18 cellular contexts compared by ENCODE assay signal in genomic region chr19:807627-808175, GRCh38. TPM values are rescaled to one million over a fixed set of nuclear protein-coding genes. Genes with fewer than 3 reads are reported as not detected.
DNase-seq lines count a peak whose midpoint lies in the region; ATAC-seq and TF ChIP-seq lines count a peak whose summit lies in the region.
"Had no signal": no experiment of that assay in that cellular context is flagged by ENCODE, and none has a peak within 500 bp of the region (broad histone marks: within the 10 kb centered on the region; RNA-seq: fewer than 3 reads in every experiment).

No MANE protein-coding gene starts in this region.

- no peaks in the 10 kb centered on the region for H3K27me3 Mint-ChIP-seq in activated T-cell treated with anti-CD3 and anti-CD28 coated beads, Interleukin-2, amount 50 U/mL, for 72 hours (ENCODE audit: low read depth)
- H3K27me3 Mint-ChIP-seq in T-cell: no peaks in the 10 kb centered on the region
- peaks cover 27% of the 10 kb centered on the region for H3K27me3 Mint-ChIP-seq in glutamatergic neuron (ENCODE audit: unreplicated experiment)
- H3K27me3 Mint-ChIP-seq in stimulated activated naive B cell treated with anti-CD40 and anti-IgM and Interleukin-4, amounts not matched to agents 10 μg/mL and 1 μg/mL and 100 μg/mL, for 72 hours: no peaks in the 10 kb centered on the region
- H3K27me3 Mint-ChIP-seq: CD4-positive, alpha-beta memory T cell; stimulated activated naive CD8-positive, alpha-beta T cell treated with anti-CD3 and anti-CD28 coated beads, Interleukin-15, Interleukin-2, amounts not matched to agents 100 ng/mL and 50 ng/mL, for 24 hours had no signal

- H3K4me3 ChIP-seq in colonic mucosa: no peak overlapping the region
- H3K4me3 ChIP-seq: breast epithelium, MG63 had no signal

- H3K9me3 ChIP-seq in colonic mucosa: no peaks in the 10 kb centered on the region
- H3K9me3 ChIP-seq: breast epithelium, MG63 had no signal

- H3K4me3 Mint-ChIP-seq in activated T-cell treated with anti-CD3 and anti-CD28 coated beads, Interleukin-2, amount 50 U/mL, for 72 hours: no peak overlapping the region
- H3K4me3 Mint-ChIP-seq in T-cell (peak overlapping the region in 1 of 3 donors; percentile 10), glutamatergic neuron (ENCODE audit: unreplicated experiment) (peak overlapping the region; percentile 63)
- H3K4me3 Mint-ChIP-seq in stimulated activated naive B cell treated with anti-CD40 and anti-IgM and Interleukin-4, amounts not matched to agents 10 μg/mL and 1 μg/mL and 100 μg/mL, for 72 hours: peak overlapping the region in 1 of 2 donors; percentile 29
- H3K4me3 Mint-ChIP-seq: stimulated activated naive CD8-positive, alpha-beta T cell treated with anti-CD3 and anti-CD28 coated beads, Interleukin-15, Interleukin-2, amounts not matched to agents 100 ng/mL and 50 ng/mL, for 24 hours; T-helper 1 cell treated with Interleukin-12 subunit alpha and Interleukin-12 subunit beta and Interleukin-4 antibody, amounts not matched to agents 30 μg/mL and 1 μg/mL, for 36 hours had no signal

- no peaks in the 10 kb centered on the region for H3K27me3 ChIP-seq in colonic mucosa
- H3K27me3 ChIP-seq: breast epithelium, MG63 had no signal

- no peak for DNase-seq in activated T-cell treated with anti-CD3 and anti-CD28 coated beads, Interleukin-2, amount 50 U/mL, for 72 hours
- DNase-seq in activated T-cell treated with anti-CD3 and anti-CD28 coated beads for 4 hours (no peak), T-cell (no peak), glutamatergic neuron (no peak), colonic mucosa (no peak)
- no peak for DNase-seq in stimulated activated naive B cell treated with anti-CD40 and anti-IgM and Interleukin-4, amounts not matched to agents 10 μg/mL and 1 μg/mL and 100 μg/mL, for 72 hours
- DNase-seq: CD4-positive, alpha-beta memory T cell; MG63; stimulated activated CD4-positive, alpha-beta T cell treated with anti-CD3 and anti-CD28 coated beads, Interleukin-15, amount 100 ng/mL, for 24 hours; trophoblast cell had no signal

- H3K27ac ChIP-seq in colonic mucosa: no peak overlapping the region

- CTCF ChIA-PET in T-cell (lab: Charles Lee): no interaction called here

- ATAC-seq in activated T-cell treated with anti-CD3 and anti-CD28 coated beads, Interleukin-2, amount 50 U/mL, for 72 hours (replicated peaks in 1 of 2): no peak
- ATAC-seq in T-cell (replicated peaks in 1 of 4): no peak
- ATAC-seq in stimulated activated naive B cell treated with anti-CD40 and anti-IgM and Interleukin-4, amounts not matched to agents 10 μg/mL and 1 μg/mL and 100 μg/mL, for 72 hours (replicated peaks): no peak
- no peak for ATAC-seq in GM21619 (IDR thresholded peaks at IDR 0.05; ENCODE audit: unreplicated experiment)
- ATAC-seq in HG03280 (IDR thresholded peaks at IDR 0.05; ENCODE audit: unreplicated experiment): no peak

- no peak overlapping the region for H3K9ac ChIP-seq in colonic mucosa (ENCODE audit: low read depth in 2 of 2, low read length in 2 of 2)

- intact Hi-C loops in colonic mucosa (cut with DNase I): no loop called here

- peak overlapping the region; percentile 85 for H3K27ac Mint-ChIP-seq in activated T-cell treated with anti-CD3 and anti-CD28 coated beads, Interleukin-2, amount 50 U/mL, for 72 hours
- peak overlapping the region; percentile 22 to 63 for H3K27ac Mint-ChIP-seq in T-cell
- H3K27ac Mint-ChIP-seq in glutamatergic neuron (ENCODE audit: unreplicated experiment): peak overlapping the region; percentile 66
- H3K27ac Mint-ChIP-seq in stimulated activated naive B cell treated with anti-CD40 and anti-IgM and Interleukin-4, amounts not matched to agents 10 μg/mL and 1 μg/mL and 100 μg/mL, for 72 hours: peak overlapping the region; percentile 77
- H3K27ac Mint-ChIP-seq: stimulated activated naive CD8-positive, alpha-beta T cell treated with anti-CD3 and anti-CD28 coated beads, Interleukin-15, Interleukin-2, amounts not matched to agents 100 ng/mL and 50 ng/mL, for 24 hours; T-helper 1 cell treated with Interleukin-12 subunit alpha and Interleukin-12 subunit beta and Interleukin-4 antibody, amounts not matched to agents 30 μg/mL and 1 μg/mL, for 36 hours had no signal

- no peaks in the 10 kb centered on the region for H3K4me1 ChIP-seq in colonic mucosa

- peaks cover 74% of the 10 kb centered on the region for H3K36me3 ChIP-seq in colonic mucosa

- TF ChIP-seq CTCF in glutamatergic neuron (IDR thresholded peaks at IDR 0.05; ENCODE audit: partially characterized antibody, unreplicated experiment): no peak
- TF ChIP-seq CTCF in colonic mucosa (IDR thresholded peaks at IDR 0.05): no peak

- H3K9me3 Mint-ChIP-seq in activated T-cell treated with anti-CD3 and anti-CD28 coated beads, Interleukin-2, amount 50 U/mL, for 72 hours: no peaks in the 10 kb centered on the region
- H3K9me3 Mint-ChIP-seq in T-cell (no peaks in the 10 kb centered on the region), glutamatergic neuron (ENCODE audit: unreplicated experiment) (peaks cover 24% of the 10 kb centered on the region)
- no peaks in the 10 kb centered on the region for H3K9me3 Mint-ChIP-seq in stimulated activated naive B cell treated with anti-CD40 and anti-IgM and Interleukin-4, amounts not matched to agents 10 μg/mL and 1 μg/mL and 100 μg/mL, for 72 hours
- H3K9me3 Mint-ChIP-seq: stimulated activated naive CD8-positive, alpha-beta T cell treated with anti-CD3 and anti-CD28 coated beads, Interleukin-15, Interleukin-2, amounts not matched to agents 100 ng/mL and 50 ng/mL, for 24 hours; T-helper 1 cell treated with Interleukin-12 subunit alpha and Interleukin-12 subunit beta and Interleukin-4 antibody, amounts not matched to agents 30 μg/mL and 1 μg/mL, for 36 hours had no signal

- peaks cover 10% of the 10 kb centered on the region for H3K4me1 Mint-ChIP-seq in activated T-cell treated with anti-CD3 and anti-CD28 coated beads, Interleukin-2, amount 50 U/mL, for 72 hours (ENCODE audit: low read depth)
- H3K4me1 Mint-ChIP-seq in T-cell: peaks cover 9 to 27% (median 19%) of the 10 kb centered on the region in 3 donors
- H3K4me1 Mint-ChIP-seq in glutamatergic neuron (ENCODE audit: low read depth, unreplicated experiment): peaks cover 6% of the 10 kb centered on the region
- peaks cover 10 to 24% of the 10 kb centered on the region in 2 donors for H3K4me1 Mint-ChIP-seq in stimulated activated naive B cell treated with anti-CD40 and anti-IgM and Interleukin-4, amounts not matched to agents 10 μg/mL and 1 μg/mL and 100 μg/mL, for 72 hours

- POLR2A ChIA-PET in T-cell (lab: Charles Lee): no interaction called here

- peaks cover 12 to 46% of the 10 kb centered on the region in 2 donors for H3K36me3 Mint-ChIP-seq in activated T-cell treated with anti-CD3 and anti-CD28 coated beads, Interleukin-2, amount 50 U/mL, for 72 hours (ENCODE audit: insufficient read depth in 2 of 2)
- H3K36me3 Mint-ChIP-seq in T-cell (peaks cover 25% of the 10 kb centered on the region), glutamatergic neuron (ENCODE audit: unreplicated experiment) (peaks cover 7% of the 10 kb centered on the region)
- peaks cover 51 to 58% of the 10 kb centered on the region in 2 donors for H3K36me3 Mint-ChIP-seq in stimulated activated naive B cell treated with anti-CD40 and anti-IgM and Interleukin-4, amounts not matched to agents 10 μg/mL and 1 μg/mL and 100 μg/mL, for 72 hours

RNA-seq across cellular contexts. Expression of gene PTBP1, which starts 10.4 kb away (rescaled TPM):
- 100 to 1,000 TPM; 515 to 611 TPM for total RNA-seq in activated T-cell treated with anti-CD3 and anti-CD28 coated beads, Interleukin-2, amount 50 U/mL, for 72 hours
- total RNA-seq in T-cell (100 to 1,000 TPM; 307 to 343 (median 316) TPM), glutamatergic neuron (ENCODE audit: unreplicated experiment) (244 TPM), colonic mucosa (100 to 1,000 TPM; 284 to 457 TPM)

RNA-seq across cellular contexts. Expression of gene PLPPR3, which starts 14.1 kb away (rescaled TPM):
- not detected for total RNA-seq in activated T-cell treated with anti-CD3 and anti-CD28 coated beads, Interleukin-2, amount 50 U/mL, for 72 hours
- under 1 TPM in 3 of 5 donors, not detected in 2; 0.22 to 0.36 (median 0.26) TPM for total RNA-seq in T-cell
- 392 TPM for total RNA-seq in glutamatergic neuron (ENCODE audit: unreplicated experiment)
- total RNA-seq in colonic mucosa: under 1 TPM in 1 of 2 donors, not detected in 1; 0.22 TPM
- total RNA-seq: CD4-positive, alpha-beta memory T cell had no signal

RNA-seq across cellular contexts. Expression of gene AZU1, which starts 19.9 kb away (rescaled TPM):
- total RNA-seq in activated T-cell treated with anti-CD3 and anti-CD28 coated beads, Interleukin-2, amount 50 U/mL, for 72 hours: not detected
- total RNA-seq in T-cell (1 to 10 TPM in 2 of 5 donors, under 1 TPM in 3; 0.20 to 1.2 (median 0.38) TPM), glutamatergic neuron (ENCODE audit: unreplicated experiment) (2.2 TPM), colonic mucosa (under 1 TPM in 1 of 2 donors, not detected in 1; 0.27 TPM)
- total RNA-seq: CD4-positive, alpha-beta memory T cell; Daoy; dermis microvascular lymphatic vessel endothelial cell; glomerular endothelial cell had no signal

RNA-seq across cellular contexts. Expression of gene PRTN3, which starts 33.1 kb away (rescaled TPM):
- not detected for total RNA-seq in activated T-cell treated with anti-CD3 and anti-CD28 coated beads, Interleukin-2, amount 50 U/mL, for 72 hours
- total RNA-seq in T-cell: under 1 TPM in 1 of 5 donors, not detected in 4; 0.50 TPM
- total RNA-seq in glutamatergic neuron (ENCODE audit: unreplicated experiment): not detected
- total RNA-seq in colonic mucosa: not detected
- total RNA-seq: CD4-positive, alpha-beta memory T cell; Daoy; dermis microvascular lymphatic vessel endothelial cell; glomerular endothelial cell had no signal

RNA-seq across cellular contexts. Expression of gene ELANE, which starts 44.4 kb away (rescaled TPM):
- total RNA-seq in activated T-cell treated with anti-CD3 and anti-CD28 coated beads, Interleukin-2, amount 50 U/mL, for 72 hours: not detected
- total RNA-seq in T-cell (under 1 TPM in 1 of 5 donors, not detected in 4; 0.83 TPM), glutamatergic neuron (ENCODE audit: unreplicated experiment) (not detected), colonic mucosa (not detected)
- total RNA-seq: CD4-positive, alpha-beta memory T cell; Daoy; dermis microvascular lymphatic vessel endothelial cell; glomerular endothelial cell had no signal

Comparison
In these comparisons a context has a peak if more than half of its experiments do, and no peak if none do; other contexts are left out.
1. RNA of gene PLPPR3, which starts 14.1 kb away (total RNA-seq): 392 TPM in glutamatergic neuron (single experiment); 0.22 to 0.36 TPM in T-cell, 0.22 TPM in colonic mucosa and not detected in activated T-cell treated with anti-CD3 and anti-CD28 coated beads, Interleukin-2, amount 50 U/mL, for 72 hours; every median in the first group is over 100 times any median in the second.
2. Peak in every context shown above with its lines, with median percentiles within 50 percentile points of each other: H3K27ac Mint-ChIP-seq.